In the genomic region with DNA sequence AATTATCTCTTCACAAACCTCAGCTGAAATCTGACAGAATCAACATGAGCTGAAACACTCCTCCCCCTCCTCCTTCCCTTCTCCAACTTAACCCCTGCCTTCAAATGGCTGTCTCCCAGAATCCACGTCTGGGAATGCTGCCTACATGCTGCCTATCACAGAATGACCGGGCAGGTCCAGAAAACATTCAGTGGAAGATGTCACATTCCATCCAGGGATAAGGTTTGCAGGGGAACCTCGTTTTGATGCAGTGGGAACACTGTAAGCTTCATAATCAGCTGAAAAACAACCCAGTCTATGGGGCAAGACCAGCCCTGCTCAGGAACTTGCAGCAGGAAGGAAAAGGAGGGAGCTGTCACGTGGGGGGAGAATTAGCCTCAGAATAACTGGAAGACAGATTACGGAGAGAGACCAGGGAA, we compare ENCODE assay signal across 16 cellular contexts. TPM values are rescaled to one million over a fixed set of nuclear protein-coding genes. Genes with fewer than 3 reads are reported as not detected.
DNase-seq lines count a peak whose midpoint lies in the region; ATAC-seq and TF ChIP-seq lines count a peak whose summit lies in the region.
"Had no signal": no experiment of that assay in that cellular context is flagged by ENCODE, and none has a peak within 500 bp of the region (broad histone marks: within the 10 kb centered on the region; RNA-seq: fewer than 3 reads in every experiment).

No MANE protein-coding gene starts in this region.

- H3K9me3 ChIP-seq in right atrium auricular region (no peaks in the 10 kb centered on the region), gastrocnemius medialis (no peaks in the 10 kb centered on the region)
- H3K9me3 ChIP-seq: SJCRH30, vagina had no signal

- H3K27ac ChIP-seq in right atrium auricular region (no peak overlapping the region), gastrocnemius medialis (no peak overlapping the region)
- H3K27ac ChIP-seq: SJCRH30, vagina had no signal

- intact Hi-C loops in gastrocnemius medialis (cut with DNase I; ENCODE audit: low total_unique reads) = no loop called here

- ATAC-seq in gastrocnemius medialis = peak in 1 of 2 donors; percentile 46
- ATAC-seq: activated CD8-positive, alpha-beta T cell treated with anti-CD3 and anti-CD28 coated beads for 36 hours; K562; stimulated activated memory B cell treated with anti-CD40 and anti-IgM and Interleukin-4, amounts not matched to agents 10 μg/mL and 1 μg/mL and 100 μg/mL, for 72 hours had no signal

- H3K4me1 ChIP-seq in right atrium auricular region (peaks cover 0 to 13% of the 10 kb centered on the region in 2 donors), gastrocnemius medialis (peaks cover 0 to 4% of the 10 kb centered on the region in 2 donors)
- H3K4me1 ChIP-seq: SJCRH30, vagina had no signal

- no peaks in the 10 kb centered on the region for H3K27me3 ChIP-seq in right atrium auricular region
- H3K27me3 ChIP-seq in gastrocnemius medialis = no peaks in the 10 kb centered on the region
- H3K27me3 ChIP-seq: vagina had no signal

- peak; percentile 88 for DNase-seq in NCI-H82 (lab: John Stamatoyannopoulos, UW)
- DNase-seq in choroid plexus epithelial cell (ENCODE audit: low read depth) = peak; percentile 10
- DNase-seq in right atrium auricular region (ENCODE audit: low spot score) = peak; percentile 65
- peak; percentile 4 to 12 for DNase-seq in gastrocnemius medialis
- no peak for DNase-seq in occipital lobe (lab: John Stamatoyannopoulos, UW)
- DNase-seq in activated T-cell treated with anti-CD3 and anti-CD28 coated beads, Interleukin-2, amount 50 U/mL, for 1 hour = no peak
- DNase-seq in GOT3 (lab: John Stamatoyannopoulos, UW) = no peak
- DNase-seq: activated CD8-positive, alpha-beta T cell treated with anti-CD3 and anti-CD28 coated beads for 36 hours; CD4-positive, alpha-beta T cell; effector CD4-positive, alpha-beta T cell; naive B cell; NCI-H1436 treated with DMSO at 0.1 percent for 48 hours; SJCRH30 had no signal

- TF ChIP-seq CTCF in choroid plexus epithelial cell (conservative IDR thresholded peaks at IDR 0.05; ENCODE audit: low read depth, low read length) (no peak), right atrium auricular region (IDR thresholded peaks at IDR 0.05) (no peak), gastrocnemius medialis (IDR thresholded peaks at IDR 0.05 in 4 of 5, conservative IDR thresholded peaks at IDR 0.05 in 1 of 5) (no peak)

- H3K36me3 ChIP-seq in right atrium auricular region = no peaks in the 10 kb centered on the region
- no peaks in the 10 kb centered on the region for H3K36me3 ChIP-seq in gastrocnemius medialis
- H3K36me3 ChIP-seq: SJCRH30, vagina had no signal

- in situ Hi-C loops in gastrocnemius medialis (cut with MboI; ENCODE audit: low sequenced_read_pairs in 4 of 4) = no loop called here

- H3K4me3 ChIP-seq in choroid plexus epithelial cell (ENCODE audit: low read depth, low read length) (no peak overlapping the region), right atrium auricular region (no peak overlapping the region), gastrocnemius medialis (no peak overlapping the region)
- H3K4me3 ChIP-seq: K562, SJCRH30, vagina had no signal

- TF ChIP-seq POLR2A in gastrocnemius medialis (IDR thresholded peaks at IDR 0.05) = no peak

RNA-seq across cellular contexts. Expression of gene SEMA6D, which starts 44.0 kb away (rescaled TPM):
- total RNA-seq in right atrium auricular region (10 to 100 TPM; 12.2 to 14.3 TPM), gastrocnemius medialis (1 to 10 TPM in 3 of 4 donors, under 1 TPM in 1; 0.97 to 5.9 (median 2.7) TPM), occipital lobe (49.8 TPM)
- total RNA-seq: activated CD8-positive, alpha-beta T cell treated with anti-CD3 and anti-CD28 coated beads for 36 hours; CD4-positive, alpha-beta T cell; K562 had no signal

Comparison
In these comparisons a context has a peak if more than half of its experiments do, and no peak if none do; other contexts are left out.
1. DNase-seq: peak in NCI-H82 (single experiment), choroid plexus epithelial cell (single experiment), right atrium auricular region (single experiment) and gastrocnemius medialis (2 of 2); none in occipital lobe (single experiment), activated T-cell treated with anti-CD3 and anti-CD28 coated beads, Interleukin-2, amount 50 U/mL, for 1 hour (single experiment) and GOT3 (single experiment).